In genomic region chr5:88830567-88830966, GRCh38 we compare ENCODE assay signal across 13 cellular contexts. TPM values are rescaled to one million over a fixed set of nuclear protein-coding genes. Genes with fewer than 3 reads are reported as not detected.
A peak's percentile ranks its signal among the peaks of the same experiment; 100 is the strongest.
DNase-seq lines count a peak whose midpoint lies in the region; ATAC-seq and TF ChIP-seq lines count a peak whose summit lies in the region.
"Had no signal": no experiment of that assay in that cellular context is flagged by ENCODE, and none has a peak within 500 bp of the region (broad histone marks: within the 10 kb centered on the region; RNA-seq: fewer than 3 reads in every experiment).

No MANE protein-coding gene starts in this region.

- no peak overlapping the region for H3K4me3 ChIP-seq in astrocyte of the spinal cord (ENCODE audit: low read depth, low read length)
- no peak overlapping the region for H3K4me3 ChIP-seq in uterus

- intact Hi-C loops in uterus (cut with DNase I; ENCODE audit: low total_unique reads): no loop called here

- peak; percentile 34 for ATAC-seq in HG02981 (IDR thresholded peaks at IDR 0.05; ENCODE audit: unreplicated experiment)
- no peak for ATAC-seq in stimulated activated memory B cell treated with anti-CD40 and anti-IgM and Interleukin-4, amounts not matched to agents 10 μg/mL and 1 μg/mL and 100 μg/mL, for 72 hours
- ATAC-seq: activated CD8-positive, alpha-beta memory T cell treated with anti-CD3 and anti-CD28 coated beads, Interleukin-2, amount 10 ng/mL, durations not matched to agents 7 days and 5 days had no signal

- H3K27ac ChIP-seq in uterus: peak overlapping the region in 1 of 2 donors; percentile 87

- H3K27me3 Mint-ChIP-seq in stimulated activated memory B cell treated with anti-CD40 and anti-IgM and Interleukin-4, amounts not matched to agents 10 μg/mL and 1 μg/mL and 100 μg/mL, for 72 hours: no peaks in the 10 kb centered on the region
- H3K27me3 Mint-ChIP-seq: activated CD8-positive, alpha-beta memory T cell treated with anti-CD3 and anti-CD28 coated beads, Interleukin-2, amount 10 ng/mL, durations not matched to agents 7 days and 5 days had no signal

- TF ChIP-seq POLR2A in uterus (IDR thresholded peaks at IDR 0.05): no peak

- in situ Hi-C loops in astrocyte of the spinal cord (cut with HindIII; ENCODE audit: low sequenced_read_pairs): no loop called here

- no peak for TF ChIP-seq CTCF in astrocyte of the spinal cord (IDR thresholded peaks at IDR 0.05; ENCODE audit: low read depth, low read length)
- no peak for TF ChIP-seq CTCF in uterus (IDR thresholded peaks at IDR 0.05)

- no peaks in the 10 kb centered on the region for H3K36me3 ChIP-seq in uterus

- H3K9me3 Mint-ChIP-seq in stimulated activated memory B cell treated with anti-CD40 and anti-IgM and Interleukin-4, amounts not matched to agents 10 μg/mL and 1 μg/mL and 100 μg/mL, for 72 hours: no peaks in the 10 kb centered on the region

- DNase-seq in NCI-H2227 (lab: John Stamatoyannopoulos, UW; ENCODE audit: unreplicated experiment) (peak; percentile 3), NCI-H2227 treated with DMSO at 0.1 percent for 48 hours (lab: John Stamatoyannopoulos, UW) (no peak), astrocyte of the spinal cord (ENCODE audit: low read depth, low spot score) (peak; percentile 23), cortex of kidney (lab: John Stamatoyannopoulos, UW) (no peak), uterus (no peak), NCI-H1105 (lab: John Stamatoyannopoulos, UW) (no peak)
- DNase-seq: 8988T; activated CD8-positive, alpha-beta memory T cell treated with anti-CD3 and anti-CD28 coated beads, Interleukin-2, amount 10 ng/mL, durations not matched to agents 7 days and 5 days; amniotic stem cell; KG1; midbrain had no signal

- peak overlapping the region; percentile 59 for H3K4me3 Mint-ChIP-seq in stimulated activated memory B cell treated with anti-CD40 and anti-IgM and Interleukin-4, amounts not matched to agents 10 μg/mL and 1 μg/mL and 100 μg/mL, for 72 hours
- H3K4me3 Mint-ChIP-seq: activated CD8-positive, alpha-beta memory T cell treated with anti-CD3 and anti-CD28 coated beads, Interleukin-2, amount 10 ng/mL, durations not matched to agents 7 days and 5 days had no signal

- peaks cover 5% of the 10 kb centered on the region for H3K36me3 Mint-ChIP-seq in stimulated activated memory B cell treated with anti-CD40 and anti-IgM and Interleukin-4, amounts not matched to agents 10 μg/mL and 1 μg/mL and 100 μg/mL, for 72 hours
- H3K36me3 Mint-ChIP-seq: activated CD8-positive, alpha-beta memory T cell treated with anti-CD3 and anti-CD28 coated beads, Interleukin-2, amount 10 ng/mL, durations not matched to agents 7 days and 5 days had no signal

- H3K4me1 Mint-ChIP-seq in stimulated activated memory B cell treated with anti-CD40 and anti-IgM and Interleukin-4, amounts not matched to agents 10 μg/mL and 1 μg/mL and 100 μg/mL, for 72 hours: peaks cover 80% of the 10 kb centered on the region

- no peaks in the 10 kb centered on the region for H3K27me3 ChIP-seq in uterus

- peak overlapping the region; percentile 81 for H3K27ac Mint-ChIP-seq in stimulated activated memory B cell treated with anti-CD40 and anti-IgM and Interleukin-4, amounts not matched to agents 10 μg/mL and 1 μg/mL and 100 μg/mL, for 72 hours
- H3K27ac Mint-ChIP-seq: activated CD8-positive, alpha-beta memory T cell treated with anti-CD3 and anti-CD28 coated beads, Interleukin-2, amount 10 ng/mL, durations not matched to agents 7 days and 5 days had no signal

- H3K9me3 ChIP-seq in uterus: no peaks in the 10 kb centered on the region

- no peaks in the 10 kb centered on the region for H3K4me1 ChIP-seq in uterus

RNA-seq across cellular contexts. Expression of gene MEF2C, which starts 52.4 kb away (rescaled TPM):
- total RNA-seq in uterus: 100 to 1,000 TPM in 1 of 4 donors, 10 to 100 TPM in 3; 30.3 to 134 (median 70.3) TPM

Comparison
In these comparisons a context has a peak if more than half of its experiments do, and no peak if none do; other contexts are left out.
1. DNase-seq: peak in NCI-H2227 (single experiment) and astrocyte of the spinal cord (single experiment); none in NCI-H2227 treated with DMSO at 0.1 percent for 48 hours (single experiment), cortex of kidney (single experiment), uterus (0 of 2) and NCI-H1105 (single experiment).